Comparison of ENCODE assay signal across 8 cellular contexts in the genomic region with DNA sequence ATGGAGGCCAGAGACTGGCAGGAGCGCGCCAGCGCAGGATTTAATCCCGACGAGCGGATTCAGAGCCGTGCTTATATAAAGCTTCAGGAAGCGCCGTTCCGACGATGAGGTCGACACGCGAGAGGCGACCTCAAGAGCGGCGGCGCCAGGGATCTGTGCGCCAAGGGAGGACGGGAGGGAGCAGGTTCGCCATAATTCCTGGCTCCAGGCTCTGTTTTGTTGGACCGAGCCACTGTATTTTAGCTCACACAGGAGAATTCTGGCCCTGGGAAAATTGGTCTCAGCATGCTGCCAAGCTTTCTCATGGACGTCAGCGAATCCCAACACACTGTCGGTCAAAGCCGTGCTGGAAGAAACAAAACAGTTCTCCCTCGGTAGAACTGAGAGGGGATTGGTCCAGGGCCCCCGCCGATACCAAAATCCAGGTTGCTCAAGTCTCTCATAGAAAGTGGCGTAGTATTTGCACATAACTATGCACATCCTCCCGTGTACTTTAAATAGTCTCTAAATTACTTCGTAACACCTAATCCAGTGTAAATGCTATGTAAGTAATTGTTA. TPM values are rescaled to one million over a fixed set of nuclear protein-coding genes. Genes with fewer than 3 reads are reported as not detected.
A peak's percentile ranks its signal among the peaks of the same experiment; 100 is the strongest.
DNase-seq lines count a peak whose midpoint lies in the region; ATAC-seq and TF ChIP-seq lines count a peak whose summit lies in the region.
"Not testable (repeated sequence)": the region's sequence is repeated elsewhere in the genome, so short reads cannot be mapped to it uniquely, and the experiment has no call there.

No MANE protein-coding gene starts in this region.

- not testable (repeated sequence) for H3K4me3 ChIP-seq in heart left ventricle, upper lobe of right lung

- not testable (repeated sequence) for H3K36me3 ChIP-seq in heart left ventricle, upper lobe of right lung

- not testable (repeated sequence) for H3K27me3 ChIP-seq in heart left ventricle, upper lobe of right lung

- no CpG with 5 or more reads among the region's 32 CpGs for WGBS in heart left ventricle, 4 donors

- not testable (repeated sequence) for H3K27ac ChIP-seq in heart left ventricle, upper lobe of right lung

- not testable (repeated sequence) for H3K4me3 Mint-ChIP-seq in activated CD8-positive, alpha-beta T cell treated with anti-CD3 and anti-CD28 coated beads for 36 hours; naive B cell

- intact Hi-C loops in activated CD8-positive, alpha-beta T cell treated with anti-CD3 and anti-CD28 coated beads for 36 hours (cut with micrococcal nuclease); heart left ventricle (cut with DNase I); upper lobe of right lung (cut with DNase I): not testable (repeated sequence)

- not testable (repeated sequence) for TF ChIP-seq CTCF in activated CD8-positive, alpha-beta T cell treated with anti-CD3 and anti-CD28 coated beads for 36 hours (IDR thresholded peaks at IDR 0.05); heart left ventricle (IDR thresholded peaks at IDR 0.05); upper lobe of right lung (IDR thresholded peaks at IDR 0.05)

- H3K27ac Mint-ChIP-seq in activated CD8-positive, alpha-beta T cell treated with anti-CD3 and anti-CD28 coated beads for 36 hours; naive B cell: not testable (repeated sequence)

- H3K9me3 ChIP-seq in heart left ventricle, upper lobe of right lung: not testable (repeated sequence)

- H3K4me1 Mint-ChIP-seq in activated CD8-positive, alpha-beta T cell treated with anti-CD3 and anti-CD28 coated beads for 36 hours (ENCODE audit: low read depth); naive B cell: not testable (repeated sequence)

- DNase-seq in activated CD8-positive, alpha-beta T cell treated with anti-CD3 and anti-CD28 coated beads for 36 hours; heart left ventricle; naive B cell; upper lobe of right lung: not testable (repeated sequence)

- H3K4me1 ChIP-seq in heart left ventricle, upper lobe of right lung: not testable (repeated sequence)

- H3K27me3 Mint-ChIP-seq in activated CD8-positive, alpha-beta T cell treated with anti-CD3 and anti-CD28 coated beads for 36 hours; naive B cell: not testable (repeated sequence)

- CTCF ChIA-PET in activated CD8-positive, alpha-beta T cell treated with anti-CD3 and anti-CD28 coated beads for 36 hours (lab: Charles Lee), result not testable (repeated sequence)

- POLR2A ChIA-PET in activated CD8-positive, alpha-beta T cell treated with anti-CD3 and anti-CD28 coated beads for 36 hours (lab: Charles Lee), result not testable (repeated sequence)

- TF ChIP-seq POLR2A in heart left ventricle (IDR thresholded peaks at IDR 0.05), result not testable (repeated sequence)

- not testable (repeated sequence) for H3K9me3 Mint-ChIP-seq in activated CD8-positive, alpha-beta T cell treated with anti-CD3 and anti-CD28 coated beads for 36 hours; naive B cell

- not testable (repeated sequence) for H3K36me3 Mint-ChIP-seq in activated CD8-positive, alpha-beta T cell treated with anti-CD3 and anti-CD28 coated beads for 36 hours (ENCODE audit: low read depth); naive B cell

- ATAC-seq in GM18517 (IDR thresholded peaks at IDR 0.05; ENCODE audit: unreplicated experiment) (peak; percentile 13), GM21423 (IDR thresholded peaks at IDR 0.05; ENCODE audit: unreplicated experiment) (peak; percentile 2), HG02798 (IDR thresholded peaks at IDR 0.05; ENCODE audit: poor library complexity, unreplicated experiment) (peak; percentile 9), HG03354 (IDR thresholded peaks at IDR 0.05; ENCODE audit: poor library complexity, severe bottlenecking, unreplicated experiment) (peak; percentile 13), heart left ventricle (peak; percentile 47 to 60 (median 52)), naive B cell (ENCODE audit: low read depth in 2 of 2) (peak; percentile 22 to 25), upper lobe of right lung (peak; percentile 44)
- ATAC-seq in activated CD8-positive, alpha-beta T cell treated with anti-CD3 and anti-CD28 coated beads for 36 hours, result peak; percentile 17

RNA-seq across cellular contexts. Expression of a gene that starts 37.8 kb away (rescaled TPM):
- total RNA-seq in activated CD8-positive, alpha-beta T cell treated with anti-CD3 and anti-CD28 coated beads for 36 hours, result 10 to 100 TPM; 25.1 to 28.8 TPM
- total RNA-seq in heart left ventricle (10 to 100 TPM; 12.5 to 39.4 (median 14.0) TPM), upper lobe of right lung (16.5 TPM)
- polyA plus RNA-seq in heart left ventricle (10 to 100 TPM; 16.2 to 40.7 TPM), naive B cell (ENCODE audit: low read depth in 6 of 6) (10 to 100 TPM; 19.2 to 37.0 (median 28.0) TPM)

RNA-seq across cellular contexts. Expression of a gene that starts 56.1 kb away (rescaled TPM):
- 1 to 10 TPM; 8.2 to 9.1 TPM for total RNA-seq in activated CD8-positive, alpha-beta T cell treated with anti-CD3 and anti-CD28 coated beads for 36 hours
- 1 to 10 TPM in 1 of 9 donors, under 1 TPM in 8; 0.20 to 1.4 (median 0.43) TPM for total RNA-seq in heart left ventricle
- polyA plus RNA-seq in heart left ventricle, result under 1 TPM; 0.30 to 0.32 TPM
- not detected for polyA plus RNA-seq in naive B cell (ENCODE audit: low read depth in 6 of 6)
- total RNA-seq in upper lobe of right lung, result 1.7 TPM

Comparison
In these comparisons a context has a peak if more than half of its experiments do, and no peak if none do; other contexts are left out.
1. ATAC-seq: peak in every context shown above with its lines; median percentile 52 in heart left ventricle; 44 in upper lobe of right lung; 24 in naive B cell; 17 in activated CD8-positive, alpha-beta T cell treated with anti-CD3 and anti-CD28 coated beads for 36 hours; 13 in GM18517; 13 in HG03354; 9 in HG02798; 2 in GM21423.